In the genomic region with DNA sequence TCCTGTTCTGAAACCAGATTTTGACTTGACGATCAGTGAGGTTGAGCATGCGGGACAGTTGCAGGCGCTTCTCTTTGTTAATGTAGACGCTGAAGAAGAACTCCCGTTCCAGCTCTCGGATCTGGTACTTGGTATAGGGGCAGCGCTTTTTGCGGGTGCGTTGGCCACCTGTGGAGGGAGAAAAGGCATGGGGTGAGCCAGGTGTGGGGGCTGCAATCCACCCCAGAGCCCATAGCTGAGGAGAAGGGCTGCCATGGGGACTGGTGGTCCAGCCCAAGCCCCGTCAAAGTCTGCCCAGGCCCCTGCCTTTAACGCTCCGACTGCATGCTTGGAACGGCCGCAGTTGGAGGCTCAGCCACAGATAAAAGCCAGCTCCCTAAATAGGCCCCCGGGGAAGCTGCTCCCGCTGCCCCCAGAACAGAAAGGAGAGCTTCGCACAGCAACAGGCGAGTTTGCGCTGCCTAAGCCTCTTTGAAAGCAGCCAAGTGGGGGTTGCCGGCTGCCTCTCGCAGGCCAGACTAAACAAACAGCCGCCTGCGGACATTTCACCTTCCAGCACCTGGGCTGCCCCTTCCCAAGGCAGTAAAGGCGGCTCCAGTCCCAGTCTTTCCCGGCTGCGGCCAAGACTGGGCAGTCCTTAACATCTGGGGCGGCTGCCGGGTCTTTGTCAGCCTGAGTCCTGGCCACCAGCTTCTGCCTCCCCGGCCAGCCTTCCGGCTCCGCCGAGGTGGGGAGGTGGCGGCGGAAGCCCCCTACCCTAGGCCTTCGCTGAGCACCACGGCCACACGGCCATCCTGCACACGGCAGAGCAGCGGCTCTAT, we compare ENCODE assay signal across 1 cellular context.
TF ChIP-seq lines count a peak whose summit lies in the region.

No MANE protein-coding gene starts in this region.

TF ChIP-seq in A549, 52 proteins besides CTCF, POLR2A, EP300 and RAD21 (continued from another document):
- TF ChIP-seq, protein P1, sequence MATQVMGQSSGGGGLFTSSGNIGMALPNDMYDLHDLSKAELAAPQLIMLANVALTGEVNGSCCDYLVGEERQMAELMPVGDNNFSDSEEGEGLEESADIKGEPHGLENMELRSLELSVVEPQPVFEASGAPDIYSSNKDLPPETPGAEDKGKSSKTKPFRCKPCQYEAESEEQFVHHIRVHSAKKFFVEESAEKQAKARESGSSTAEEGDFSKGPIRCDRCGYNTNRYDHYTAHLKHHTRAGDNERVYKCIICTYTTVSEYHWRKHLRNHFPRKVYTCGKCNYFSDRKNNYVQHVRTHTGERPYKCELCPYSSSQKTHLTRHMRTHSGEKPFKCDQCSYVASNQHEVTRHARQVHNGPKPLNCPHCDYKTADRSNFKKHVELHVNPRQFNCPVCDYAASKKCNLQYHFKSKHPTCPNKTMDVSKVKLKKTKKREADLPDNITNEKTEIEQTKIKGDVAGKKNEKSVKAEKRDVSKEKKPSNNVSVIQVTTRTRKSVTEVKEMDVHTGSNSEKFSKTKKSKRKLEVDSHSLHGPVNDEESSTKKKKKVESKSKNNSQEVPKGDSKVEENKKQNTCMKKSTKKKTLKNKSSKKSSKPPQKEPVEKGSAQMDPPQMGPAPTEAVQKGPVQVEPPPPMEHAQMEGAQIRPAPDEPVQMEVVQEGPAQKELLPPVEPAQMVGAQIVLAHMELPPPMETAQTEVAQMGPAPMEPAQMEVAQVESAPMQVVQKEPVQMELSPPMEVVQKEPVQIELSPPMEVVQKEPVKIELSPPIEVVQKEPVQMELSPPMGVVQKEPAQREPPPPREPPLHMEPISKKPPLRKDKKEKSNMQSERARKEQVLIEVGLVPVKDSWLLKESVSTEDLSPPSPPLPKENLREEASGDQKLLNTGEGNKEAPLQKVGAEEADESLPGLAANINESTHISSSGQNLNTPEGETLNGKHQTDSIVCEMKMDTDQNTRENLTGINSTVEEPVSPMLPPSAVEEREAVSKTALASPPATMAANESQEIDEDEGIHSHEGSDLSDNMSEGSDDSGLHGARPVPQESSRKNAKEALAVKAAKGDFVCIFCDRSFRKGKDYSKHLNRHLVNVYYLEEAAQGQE (IDR thresholded peaks at IDR 0.05), result no peak
- TF ChIP-seq RNF2 (IDR thresholded peaks at IDR 0.05; ENCODE audit: borderline replicate concordance, low read depth), result no peak
- TF ChIP-seq ZNF302 (CRISPR knock-in tag; IDR thresholded peaks at IDR 0.05), result no peak
- no peak for TF ChIP-seq JUN (IDR thresholded peaks at IDR 0.05)
- TF ChIP-seq PHF8 (IDR thresholded peaks at IDR 0.05; ENCODE audit: borderline replicate concordance, low read depth), result no peak
- no peak for TF ChIP-seq EHMT2 (IDR thresholded peaks at IDR 0.05; ENCODE audit: low read depth)
- no peak for TF ChIP-seq FOSB (CRISPR knock-in tag; IDR thresholded peaks at IDR 0.05)
